Comparison of ENCODE assay signal across 16 cellular contexts in the genomic region with DNA sequence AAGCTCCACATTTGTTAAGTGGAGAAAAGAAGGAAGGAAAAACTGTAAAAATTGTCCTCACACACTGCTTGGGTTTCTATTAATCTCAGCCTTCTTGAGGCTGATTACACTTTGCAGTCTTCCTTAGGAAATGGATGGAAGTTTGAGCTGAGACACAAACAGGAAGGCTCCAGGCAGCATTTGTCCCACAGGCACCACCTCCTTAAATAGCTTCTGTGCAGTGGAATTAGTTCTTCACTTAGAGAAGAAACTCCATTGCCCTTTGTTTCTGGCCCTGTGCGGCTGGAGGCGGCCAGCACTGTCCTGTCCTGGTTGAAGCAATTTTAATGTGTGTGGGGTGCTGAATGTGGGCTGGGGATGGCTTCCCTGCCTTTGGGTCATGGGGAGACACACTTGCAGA. TPM values are rescaled to one million over a fixed set of nuclear protein-coding genes. Genes with fewer than 3 reads are reported as not detected.
DNase-seq lines count a peak whose midpoint lies in the region; ATAC-seq and TF ChIP-seq lines count a peak whose summit lies in the region.
"Had no signal": no experiment of that assay in that cellular context is flagged by ENCODE, and none has a peak within 500 bp of the region (broad histone marks: within the 10 kb centered on the region; RNA-seq: fewer than 3 reads in every experiment).

No MANE protein-coding gene starts in this region.

- intact Hi-C loops in cardiac septum (cut with DNase I), result no loop called here
- intact Hi-C loops in sigmoid colon (cut with DNase I), result loop anchor here (2.0 kb wide), 1 partner anchor 41 kb away; no protein-coding TSS in a partner anchor

- H3K36me3 ChIP-seq in cardiac muscle cell, result no peaks in the 10 kb centered on the region
- no peaks in the 10 kb centered on the region for H3K36me3 ChIP-seq in sigmoid colon

- H3K27ac Mint-ChIP-seq in WTC11 (peak overlapping the region; percentile 78), mesothelial cell of epicardium (peak overlapping the region; percentile 96)

- TF ChIP-seq EP300 in sigmoid colon (IDR thresholded peaks at IDR 0.05), result no peak

- no peak overlapping the region for H3K4me3 Mint-ChIP-seq in WTC11
- peak overlapping the region; percentile 56 for H3K4me3 Mint-ChIP-seq in mesothelial cell of epicardium

- H3K27me3 ChIP-seq in cardiac muscle cell (no peaks in the 10 kb centered on the region), sigmoid colon (no peaks in the 10 kb centered on the region)

- TF ChIP-seq CTCF in cardiac muscle cell (IDR thresholded peaks at IDR 0.05; ENCODE audit: low read depth, low read length), result no peak
- no peak for TF ChIP-seq CTCF in WTC11 (IDR thresholded peaks at IDR 0.05)
- no peak for TF ChIP-seq CTCF in mesothelial cell of epicardium (IDR thresholded peaks at IDR 0.05; ENCODE audit: unreplicated experiment)
- TF ChIP-seq CTCF in sigmoid colon (IDR thresholded peaks at IDR 0.05), result no peak

- no peak for TF ChIP-seq POLR2A in sigmoid colon (IDR thresholded peaks at IDR 0.05)

- peaks cover 37% of the 10 kb centered on the region for H3K4me1 Mint-ChIP-seq in WTC11
- H3K4me1 Mint-ChIP-seq in mesothelial cell of epicardium, result peaks cover 69% of the 10 kb centered on the region

- CTCF ChIA-PET in WTC11 (lab: Charles Lee), result interaction anchor here (1.2 kb wide), 1 partner anchor 230 kb away, joined by 3 read pairs; no protein-coding TSS in a partner anchor

- DNase-seq in cardiac muscle cell (ENCODE audit: low read depth in 1 of 2, low spot score in 1 of 2) (no peak), cardiac septum (ENCODE audit: low spot score) (no peak), WTC11 (ENCODE audit: low spot score) (no peak), mesothelial cell of epicardium (ENCODE audit: low spot score in 2 of 2, unreplicated experiment in 2 of 2) (no peak), sigmoid colon (no peak), A172 (ENCODE audit: low spot score) (no peak), UCSD-AML1 (lab: John Stamatoyannopoulos, UW; ENCODE audit: unreplicated experiment) (no peak), RPMI8226 (no peak)
- DNase-seq: 8988T, C1 segment of cervical spinal cord, Caco-2, HCEC 1CT, KG1, NCI-H1092, NCI-H187, PC-3 had no signal

- 0 out of 2 replicates have a peak, but pooled peaks cover 3% of the 10 kb centered on the region for H3K9me3 Mint-ChIP-seq in WTC11
- no peaks in the 10 kb centered on the region for H3K9me3 Mint-ChIP-seq in mesothelial cell of epicardium

- H3K4me3 ChIP-seq in cardiac muscle cell (no peak overlapping the region), sigmoid colon (peak overlapping the region in 1 of 4 donors; percentile 3)

- POLR2A ChIA-PET in WTC11 (lab: Charles Lee), result no interaction called here

- 63 to 92% methylated on average over 2 of the region's 2 CpGs for WGBS in sigmoid colon, 2 donors

- no peaks in the 10 kb centered on the region for H3K27me3 Mint-ChIP-seq in WTC11 (ENCODE audit: low read depth)
- no peaks in the 10 kb centered on the region for H3K27me3 Mint-ChIP-seq in mesothelial cell of epicardium (ENCODE audit: low read depth)

- H3K36me3 Mint-ChIP-seq in WTC11 (no peaks in the 10 kb centered on the region), mesothelial cell of epicardium (peaks cover 2% of the 10 kb centered on the region)

- ATAC-seq in WTC11, result no peak; the same call in 1 of the 2 replicates
- ATAC-seq: PC-3 had no signal

- H3K27ac ChIP-seq in cardiac muscle cell (peak overlapping the region; percentile 2), sigmoid colon (peak overlapping the region in 3 of 4 donors; percentile 63 to 81 (median 77))

- H3K9me3 ChIP-seq in cardiac muscle cell (ENCODE audit: low read depth) (no peaks in the 10 kb centered on the region), sigmoid colon (no peaks in the 10 kb centered on the region)
- H3K9me3 ChIP-seq: Caco-2 had no signal

- H3K4me1 ChIP-seq in cardiac muscle cell (ENCODE audit: low read depth) (peaks cover 2% of the 10 kb centered on the region), sigmoid colon (peaks cover 0 to 21% (median 15%) of the 10 kb centered on the region in 4 donors)

TF ChIP-seq in WTC11, 78 proteins besides CTCF, POLR2A, EP300 and RAD21 (continues in another document):
- no peak for TF ChIP-seq SOX15 (CRISPR knock-in tag; IDR thresholded peaks at IDR 0.05)
- no peak for TF ChIP-seq NFYB (CRISPR knock-in tag; conservative IDR thresholded peaks at IDR 0.05; ENCODE audit: low read depth)
- no peak for TF ChIP-seq USF1 (CRISPR knock-in tag; IDR thresholded peaks at IDR 0.05)
- no peak for TF ChIP-seq RELA (CRISPR knock-in tag; IDR thresholded peaks at IDR 0.05; ENCODE audit: borderline replicate concordance)
- no peak for TF ChIP-seq ATF2 (CRISPR knock-in tag; IDR thresholded peaks at IDR 0.05; ENCODE audit: borderline replicate concordance, low read depth)
- no peak for TF ChIP-seq NR2C2 (CRISPR knock-in tag; IDR thresholded peaks at IDR 0.05)
- TF ChIP-seq STAT6 (CRISPR knock-in tag; conservative IDR thresholded peaks at IDR 0.05; ENCODE audit: low read depth), result no peak
- TF ChIP-seq NFE2L1 (CRISPR knock-in tag; IDR thresholded peaks at IDR 0.05), result no peak
- TF ChIP-seq AR (CRISPR knock-in tag; IDR thresholded peaks at IDR 0.05), result no peak
- TF ChIP-seq IRF2 (CRISPR knock-in tag; IDR thresholded peaks at IDR 0.05; ENCODE audit: borderline replicate concordance, low read depth), result no peak
- TF ChIP-seq KAT7 (CRISPR knock-in tag; IDR thresholded peaks at IDR 0.05; ENCODE audit: borderline replicate concordance), result no peak
- TF ChIP-seq CBFB (CRISPR knock-in tag; IDR thresholded peaks at IDR 0.05; ENCODE audit: low read depth), result no peak
- no peak for TF ChIP-seq EMX1 (CRISPR knock-in tag; IDR thresholded peaks at IDR 0.05)

RNA-seq across cellular contexts. Expression of gene ARHGAP28, which starts 44.3 kb away (rescaled TPM):
- total RNA-seq in cardiac muscle cell (19.3 and 23.7 TPM in 2 replicates), cardiac septum (2.1 TPM), WTC11 (2021) (10.5 to 14.8 TPM (median 10.7 TPM) in 3 replicates), mesothelial cell of epicardium (153 to 161 TPM (median 159 TPM) in 3 replicates), sigmoid colon (10 to 100 TPM in 1 of 4 donors, 1 to 10 TPM in 3; 4.3 to 13.2 (median 9.0) TPM)
- polyA plus RNA-seq in cardiac muscle cell (13.6 and 19.5 TPM in 2 replicates), sigmoid colon (1 to 10 TPM in 2 of 3 donors, under 1 TPM in 1; 0.23 to 2.4 (median 1.0) TPM)
- 20.4 and 24.3 TPM in 2 replicates for total RNA-seq in A172 (2014; rRNA removed; shearing (Covaris generic))
